In the genomic region with DNA sequence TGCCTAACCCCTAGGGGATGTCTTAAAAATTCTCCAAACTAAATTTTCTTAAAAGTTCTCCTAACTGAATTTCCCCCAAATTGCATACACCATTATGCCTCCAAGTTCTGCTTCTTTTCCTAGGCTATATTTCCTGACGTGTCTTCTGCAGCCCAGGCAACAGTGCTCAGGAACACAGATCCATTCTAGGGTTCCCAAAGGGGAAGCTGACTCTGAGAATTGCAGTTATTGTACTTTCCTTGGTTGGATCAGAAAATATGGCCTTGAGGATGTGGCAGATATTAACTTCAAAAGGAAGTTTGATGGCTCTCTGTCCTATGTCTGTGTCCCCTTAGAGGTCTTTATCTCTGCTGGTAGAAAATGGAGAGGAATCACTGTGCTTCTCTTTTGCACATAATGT, we compare ENCODE assay signal across 23 cellular contexts.
"Had no signal": no experiment of that assay in that cellular context is flagged by ENCODE, and none has a peak within 500 bp of the region (broad histone marks: within the 10 kb centered on the region; RNA-seq: fewer than 3 reads in every experiment).

No MANE protein-coding gene starts in this region.

- H3K4me3 ChIP-seq: adrenal gland, ascending aorta, esophagus squamous epithelium, gastrocnemius medialis, pancreas, psoas muscle, right atrium auricular region, tibial artery had no signal

- H3K4me3 Mint-ChIP-seq: activated naive CD8-positive, alpha-beta T cell; naive thymus-derived CD8-positive, alpha-beta T cell; stimulated activated naive CD8-positive, alpha-beta T cell treated with anti-CD3 and anti-CD28 coated beads, Interleukin-15, amount 100 ng/mL, for 72 hours had no signal

- H3K4me1 ChIP-seq: adrenal gland, ascending aorta, esophagus squamous epithelium, pancreas, psoas muscle, right atrium auricular region had no signal

- H3K36me3 ChIP-seq: adrenal gland, ascending aorta, esophagus squamous epithelium, gastrocnemius medialis, neutrophil, pancreas, right atrium auricular region, tibial artery had no signal

- FAIRE-seq: pancreas, urothelium cell line had no signal

- H3K27ac ChIP-seq: adrenal gland, ascending aorta, esophagus squamous epithelium, gastrocnemius medialis, neutrophil, pancreas, psoas muscle, right atrium auricular region, tibial artery had no signal

- H3K27me3 Mint-ChIP-seq: activated naive CD8-positive, alpha-beta T cell; naive thymus-derived CD8-positive, alpha-beta T cell; stimulated activated naive CD8-positive, alpha-beta T cell treated with anti-CD3 and anti-CD28 coated beads, Interleukin-15, amount 100 ng/mL, for 72 hours had no signal

- H3K27me3 ChIP-seq: adrenal gland, ascending aorta, esophagus squamous epithelium, gastrocnemius medialis, neutrophil, pancreas, right atrium auricular region, tibial artery had no signal

- DNase-seq: activated CD4-positive, alpha-beta T cell treated with anti-CD3 and anti-CD28 coated beads for 1 hour; activated CD4-positive, alpha-beta T cell treated with anti-CD3 and anti-CD28 coated beads, Interleukin-2, amount 50 U/mL, for 1 hour; activated naive CD4-positive, alpha-beta T cell; activated T-cell treated with anti-CD3 and anti-CD28 coated beads, Interleukin-2, amount 50 U/mL, for 1 hour; adrenal gland; central memory CD4-positive, alpha-beta T cell; effector memory CD4-positive, alpha-beta T cell; esophagus squamous epithelium; gastrocnemius medialis; hypothalamus; naive thymus-derived CD8-positive, alpha-beta T cell; pancreas; psoas muscle; stimulated activated CD4-positive, alpha-beta T cell treated with anti-CD3 and anti-CD28 coated beads, Interleukin-1b, Interleukin-23, amount 100 ng/mL, for 48 hours; stimulated activated naive CD8-positive, alpha-beta T cell treated with anti-CD3 and anti-CD28 coated beads, Interleukin-15, amount 100 ng/mL, for 72 hours; T-helper 1 cell; T-helper 9 cell; tibial artery had no signal

- H3K9me3 ChIP-seq: adrenal gland, ascending aorta, esophagus squamous epithelium, gastrocnemius medialis, neutrophil, pancreas, psoas muscle, right atrium auricular region, tibial artery had no signal

- ATAC-seq: gastrocnemius medialis; naive thymus-derived CD8-positive, alpha-beta T cell; psoas muscle; stimulated activated naive CD8-positive, alpha-beta T cell treated with anti-CD3 and anti-CD28 coated beads, Interleukin-15, amount 100 ng/mL, for 72 hours had no signal

- H3K27ac Mint-ChIP-seq: activated naive CD8-positive, alpha-beta T cell; stimulated activated naive CD8-positive, alpha-beta T cell treated with anti-CD3 and anti-CD28 coated beads, Interleukin-15, amount 100 ng/mL, for 72 hours had no signal
